Comparison of ENCODE assay signal across 8 cellular contexts in the genomic region with DNA sequence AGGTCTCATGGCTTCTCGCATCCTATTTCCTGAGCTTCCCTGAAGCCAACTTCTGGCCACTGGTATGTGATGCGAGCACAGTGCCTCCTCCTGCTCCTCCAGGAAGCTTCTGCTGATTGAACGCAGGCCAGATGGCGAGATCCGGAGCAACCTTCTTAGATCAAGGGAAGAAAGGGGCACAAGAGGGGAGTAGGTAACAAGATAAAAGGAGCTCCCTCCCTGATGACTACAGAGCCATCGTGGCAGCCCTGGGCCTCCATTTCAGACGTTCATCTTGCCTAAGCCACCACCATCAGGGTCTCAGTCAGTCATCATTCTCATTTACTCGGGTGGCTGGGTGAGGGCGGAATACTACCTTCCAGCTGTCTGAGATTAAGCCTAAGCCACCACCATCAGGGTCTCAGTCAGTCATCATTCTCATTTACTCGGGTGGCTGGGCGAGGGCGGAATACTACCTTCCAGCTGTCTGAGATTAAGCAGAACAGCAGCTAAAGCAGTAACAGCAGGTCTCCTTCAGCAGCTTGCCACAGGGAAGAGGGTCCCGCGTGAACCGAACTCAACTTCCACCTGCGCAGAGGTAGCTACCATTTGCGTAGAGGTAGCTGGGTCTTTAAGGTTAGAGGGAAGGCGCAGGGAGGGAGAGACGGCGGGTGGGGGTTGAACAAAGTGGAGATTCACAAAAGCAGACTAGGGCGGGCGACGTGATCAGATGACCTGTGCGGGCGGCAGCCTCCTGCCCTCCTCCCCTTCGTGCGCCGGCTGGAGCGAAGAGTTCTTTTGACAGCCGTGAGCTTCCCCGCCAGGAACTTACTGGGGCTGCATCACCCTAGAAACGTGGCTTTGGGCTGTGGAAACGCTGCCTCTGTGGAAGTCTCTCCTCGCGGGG. TPM values are rescaled to one million over a fixed set of nuclear protein-coding genes. Genes with fewer than 3 reads are reported as not detected.
DNase-seq lines count a peak whose midpoint lies in the region; ATAC-seq and TF ChIP-seq lines count a peak whose summit lies in the region.

No MANE protein-coding gene starts in this region.

- no peaks in the 10 kb centered on the region for H4K20me1 ChIP-seq in BLaER1

- peak; percentile 62 for TF ChIP-seq POLR2A in GM19193 (IDR thresholded peaks at IDR 0.05; ENCODE audit: extremely low read depth, insufficient read depth, insufficient read length)

- peaks cover 22% of the 10 kb centered on the region for H3K9me3 ChIP-seq in BLaER1
- H3K9me3 ChIP-seq in SJCRH30 (replicated peaks): 0 out of 2 replicates have a peak, but pooled peaks cover 3% of the 10 kb centered on the region
- H3K9me3 ChIP-seq in heart right ventricle: peaks cover 0 to 18% (median 0%) of the 10 kb centered on the region in 11 donors

- intact Hi-C loops in heart right ventricle (cut with DNase I): loop anchor here in 3 of 10 donors (2.0 to 5.0 kb wide), 3 partner anchors 20 to 43 kb away; a partner anchor contains a TSS

- peaks cover 37% of the 10 kb centered on the region for H3K36me3 Mint-ChIP-seq in activated naive CD8-positive, alpha-beta T cell treated with anti-CD3 and anti-CD28 coated beads, Interleukin-2, amount 10 ng/mL, durations not matched to agents 7 days and 5 days

- H3K9me3 Mint-ChIP-seq in activated naive CD8-positive, alpha-beta T cell treated with anti-CD3 and anti-CD28 coated beads, Interleukin-2, amount 10 ng/mL, durations not matched to agents 7 days and 5 days: no peaks in the 10 kb centered on the region

- peak overlapping the region; percentile 97 for H3K27ac Mint-ChIP-seq in activated naive CD8-positive, alpha-beta T cell treated with anti-CD3 and anti-CD28 coated beads, Interleukin-2, amount 10 ng/mL, durations not matched to agents 7 days and 5 days

- DNase-seq in SJCRH30 (peak; percentile 44 to 63), heart right ventricle (peak; percentile 65 to 74), putamen (ENCODE audit: low spot score) (peak; percentile 70), A172 (ENCODE audit: low spot score) (no peak)
- DNase-seq in activated naive CD8-positive, alpha-beta T cell treated with anti-CD3 and anti-CD28 coated beads, Interleukin-2, amount 10 ng/mL, durations not matched to agents 7 days and 5 days: peak; percentile 52

- TF ChIP-seq CTCF in heart right ventricle (IDR thresholded peaks at IDR 0.05): peak in 1 of 9 donors; percentile 11

- peaks cover 29% of the 10 kb centered on the region for H3K36me3 ChIP-seq in BLaER1
- H3K36me3 ChIP-seq in SJCRH30: no peaks in the 10 kb centered on the region
- peaks cover 0 to 29% (median 17%) of the 10 kb centered on the region in 9 donors for H3K36me3 ChIP-seq in heart right ventricle

- POLR2A ChIA-PET in activated naive CD8-positive, alpha-beta T cell treated with anti-CD3 and anti-CD28 coated beads, Interleukin-2, amount 10 ng/mL, durations not matched to agents 7 days and 5 days (lab: Charles Lee): interaction anchor here (0.7 to 4.9 kb wide), 16 partner anchors 9 to 431 kb away, joined by 3 to 170 read pairs (median 8); a partner anchor contains a TSS

- H3K4me2 ChIP-seq in BLaER1: peak overlapping the region; percentile 99

- H3K4me1 ChIP-seq in BLaER1 (peaks cover 27% of the 10 kb centered on the region), SJCRH30 (peaks cover 12% of the 10 kb centered on the region), heart right ventricle (peaks cover 11 to 62% (median 46%) of the 10 kb centered on the region in 9 donors)

- H3K27me3 ChIP-seq in BLaER1: no peaks in the 10 kb centered on the region
- no peaks in the 10 kb centered on the region for H3K27me3 ChIP-seq in SJCRH30
- no peaks in the 10 kb centered on the region for H3K27me3 ChIP-seq in heart right ventricle

- WGBS in heart right ventricle, 2 donors: 25 to 26% methylated on average over 35 of the region's 35 CpGs

- peak overlapping the region; percentile 98 for H3K4me3 Mint-ChIP-seq in activated naive CD8-positive, alpha-beta T cell treated with anti-CD3 and anti-CD28 coated beads, Interleukin-2, amount 10 ng/mL, durations not matched to agents 7 days and 5 days

- no peaks in the 10 kb centered on the region for H3K27me3 Mint-ChIP-seq in activated naive CD8-positive, alpha-beta T cell treated with anti-CD3 and anti-CD28 coated beads, Interleukin-2, amount 10 ng/mL, durations not matched to agents 7 days and 5 days

- H3K4me3 ChIP-seq in BLaER1 (peak overlapping the region; percentile 97), SJCRH30 (peak overlapping the region; percentile 72), heart right ventricle (peak overlapping the region; percentile 39 to 98 (median 92))

- peaks cover 28% of the 10 kb centered on the region for H3K4me1 Mint-ChIP-seq in activated naive CD8-positive, alpha-beta T cell treated with anti-CD3 and anti-CD28 coated beads, Interleukin-2, amount 10 ng/mL, durations not matched to agents 7 days and 5 days

- H3K9ac ChIP-seq in BLaER1: peak overlapping the region; percentile 99

- ATAC-seq in HG03378 (IDR thresholded peaks at IDR 0.05; ENCODE audit: unreplicated experiment) (peak; percentile 24), heart right ventricle (peak; percentile 66 to 83 (median 72))
- peak; percentile 71 for ATAC-seq in activated naive CD8-positive, alpha-beta T cell treated with anti-CD3 and anti-CD28 coated beads, Interleukin-2, amount 10 ng/mL, durations not matched to agents 7 days and 5 days (ENCODE audit: low read depth)

- H3K27ac ChIP-seq in BLaER1: peak overlapping the region; percentile 98
- H3K27ac ChIP-seq in SJCRH30: peak overlapping the region; percentile 91
- H3K27ac ChIP-seq in heart right ventricle: peak overlapping the region; percentile 96 to 100 (median 99)

RNA-seq across cellular contexts. Expression of a gene that starts 27.9 kb away (rescaled TPM):
- total RNA-seq in SJCRH30 (2014; rRNA removed; shearing (Covaris generic)): 85.6 and 88.5 TPM in 2 replicates
- 100 to 1,000 TPM; 177 to 186 TPM for total RNA-seq in activated naive CD8-positive, alpha-beta T cell treated with anti-CD3 and anti-CD28 coated beads, Interleukin-2, amount 10 ng/mL, durations not matched to agents 7 days and 5 days
- total RNA-seq in heart right ventricle: 100 to 1,000 TPM in 2 of 10 donors, 10 to 100 TPM in 8; 50.1 to 118 (median 59.7) TPM
- polyA plus RNA-seq in heart right ventricle: 100 to 1,000 TPM in 1 of 2 donors, 10 to 100 TPM in 1; 71.7 to 127 TPM
- 65.4 and 80.7 TPM in 2 replicates for total RNA-seq in A172 (2014; rRNA removed; shearing (Covaris generic))

RNA-seq across cellular contexts. Expression of a gene that starts 30.6 kb away (rescaled TPM):
- total RNA-seq in SJCRH30 (2014; rRNA removed; shearing (Covaris generic)): 31.5 and 43.1 TPM in 2 replicates
- total RNA-seq in activated naive CD8-positive, alpha-beta T cell treated with anti-CD3 and anti-CD28 coated beads, Interleukin-2, amount 10 ng/mL, durations not matched to agents 7 days and 5 days: 10 to 100 TPM; 42.3 to 42.7 TPM
- 10 to 100 TPM; 11.3 to 17.6 (median 13.6) TPM for total RNA-seq in heart right ventricle
- polyA plus RNA-seq in heart right ventricle: 10 to 100 TPM in 1 of 2 donors, 1 to 10 TPM in 1; 6.4 to 24.9 TPM
- 30.8 and 38.2 TPM in 2 replicates for total RNA-seq in A172 (2014; rRNA removed; shearing (Covaris generic))
